In genomic region chr3:27976933-27977332, GRCh38 we compare ENCODE assay signal across 13 cellular contexts.
A peak's percentile ranks its signal among the peaks of the same experiment; 100 is the strongest.
DNase-seq lines count a peak whose midpoint lies in the region; ATAC-seq and TF ChIP-seq lines count a peak whose summit lies in the region.
"Had no signal": no experiment of that assay in that cellular context is flagged by ENCODE, and none has a peak within 500 bp of the region (broad histone marks: within the 10 kb centered on the region; RNA-seq: fewer than 3 reads in every experiment).

No MANE protein-coding gene starts in this region.

- peaks cover 7% of the 10 kb centered on the region; the same call in 1 of the 2 replicates for H3K4me1 ChIP-seq in GM23338 (ENCODE audit: insufficient read depth)

- H3K79me2 ChIP-seq in GM23338 (replicated peaks; ENCODE audit: insufficient read depth): no peaks in the 10 kb centered on the region

- H3K27me3 Mint-ChIP-seq in GM23338 (ENCODE audit: insufficient read depth, low read depth, poor library complexity): no peaks in the 10 kb centered on the region
- H3K27me3 Mint-ChIP-seq: effector memory CD8-positive, alpha-beta T cell; memory B cell had no signal

- DNase-seq in A172 (ENCODE audit: low spot score) (peak; percentile 35), MV-4-11 (lab: John Stamatoyannopoulos, UW) (peak; percentile 98), dermis blood vessel endothelial cell (peak; percentile 4), G401 (ENCODE audit: low spot score) (no peak), NCI-H774 (lab: John Stamatoyannopoulos, UW) (no peak), ecto neural progenitor cell (ENCODE audit: low spot score) (no peak), GM23338 (ENCODE audit: low spot score) (no peak)
- DNase-seq: activated gamma-delta T cell treated with Interleukin-2 at 50 U/mL for 16 hours; effector memory CD8-positive, alpha-beta T cell; NCI-H2081 treated with DMSO at 0.1 percent for 48 hours had no signal

- no peak for TF ChIP-seq CTCF in GM23338 (conservative IDR thresholded peaks at IDR 0.05; ENCODE audit: low read depth in 2 of 2)

- no peak overlapping the region for H2AFZ ChIP-seq in GM23338

- peaks cover 3% of the 10 kb centered on the region; the same call in 1 of the 3 replicates for H3K9me3 Mint-ChIP-seq in GM23338
- H3K9me3 Mint-ChIP-seq: effector memory CD8-positive, alpha-beta T cell; memory B cell had no signal

- H3K9me2 ChIP-seq in GM23338 (ENCODE audit: insufficient read depth): no peaks in the 10 kb centered on the region

- peak; percentile 54 for ATAC-seq in GM19395 (IDR thresholded peaks at IDR 0.05; ENCODE audit: unreplicated experiment)
- ATAC-seq in GM23338: no peak
- ATAC-seq: effector memory CD8-positive, alpha-beta T cell had no signal

- no peaks in the 10 kb centered on the region for H3K36me3 Mint-ChIP-seq in GM23338 (ENCODE audit: low read depth)
- H3K36me3 Mint-ChIP-seq: memory B cell had no signal

- no peak overlapping the region for H3K27ac ChIP-seq in GM23338 (ENCODE audit: low read depth)

- no peak overlapping the region for H3K27ac Mint-ChIP-seq in GM23338
- H3K27ac Mint-ChIP-seq: effector memory CD8-positive, alpha-beta T cell; memory B cell; T-helper 1 cell treated with Interleukin-12 subunit alpha and Interleukin-12 subunit beta and Interleukin-4 antibody, amounts not matched to agents 30 μg/mL and 1 μg/mL, for 36 hours had no signal

- no peak overlapping the region for H3K4me2 ChIP-seq in GM23338

- H3K4me1 Mint-ChIP-seq in GM23338: peaks cover 5% of the 10 kb centered on the region; the same call in 2 of the 3 replicates

- H3K36me3 ChIP-seq in GM23338 (ENCODE audit: insufficient read depth): no peaks in the 10 kb centered on the region

- no peak overlapping the region for H3K4me3 ChIP-seq in GM23338

- H3K27me3 ChIP-seq in GM23338 (ENCODE audit: insufficient read depth): no peaks in the 10 kb centered on the region

- H3K4me3 Mint-ChIP-seq in GM23338: no peak overlapping the region
- H3K4me3 Mint-ChIP-seq: effector memory CD8-positive, alpha-beta T cell; memory B cell; T-helper 1 cell treated with Interleukin-12 subunit alpha and Interleukin-12 subunit beta and Interleukin-4 antibody, amounts not matched to agents 30 μg/mL and 1 μg/mL, for 36 hours had no signal

- no peaks in the 10 kb centered on the region for H3F3A ChIP-seq in GM23338 (replicated peaks; ENCODE audit: low read depth)

- H4K20me1 ChIP-seq in GM23338 (replicated peaks; ENCODE audit: insufficient read depth): no peaks in the 10 kb centered on the region

- in situ Hi-C loops in G401 (cut with HindIII; ENCODE audit: low sequenced_read_pairs): no loop called here

TF ChIP-seq in GM23338, 12 proteins besides CTCF, POLR2A, EP300 and RAD21:
- TF ChIP-seq ZNF114 (CRISPR knock-in tag; IDR thresholded peaks at IDR 0.05) (no peak), NANOG (IDR thresholded peaks at IDR 0.05; ENCODE audit: borderline replicate concordance) (no peak), EZH2 (IDR thresholded peaks at IDR 0.05; ENCODE audit: low read depth, unreplicated experiment) (no peak), POLR2AphosphoS5 (IDR thresholded peaks at IDR 0.05; ENCODE audit: low read depth) (no peak), EZH2phosphoT487 (IDR thresholded peaks at IDR 0.05; ENCODE audit: unreplicated experiment) (no peak)
TF ChIP-seq in GM23338: peak in this region for 0.

Comparison
In these comparisons a context has a peak if more than half of its experiments do, and no peak if none do; other contexts are left out.
1. DNase-seq: peak in A172 (single experiment), MV-4-11 (single experiment) and dermis blood vessel endothelial cell (single experiment); none in G401 (single experiment), NCI-H774 (single experiment), ecto neural progenitor cell (single experiment) and GM23338 (single experiment).